14 cellular contexts compared by ENCODE assay signal in the genomic region with DNA sequence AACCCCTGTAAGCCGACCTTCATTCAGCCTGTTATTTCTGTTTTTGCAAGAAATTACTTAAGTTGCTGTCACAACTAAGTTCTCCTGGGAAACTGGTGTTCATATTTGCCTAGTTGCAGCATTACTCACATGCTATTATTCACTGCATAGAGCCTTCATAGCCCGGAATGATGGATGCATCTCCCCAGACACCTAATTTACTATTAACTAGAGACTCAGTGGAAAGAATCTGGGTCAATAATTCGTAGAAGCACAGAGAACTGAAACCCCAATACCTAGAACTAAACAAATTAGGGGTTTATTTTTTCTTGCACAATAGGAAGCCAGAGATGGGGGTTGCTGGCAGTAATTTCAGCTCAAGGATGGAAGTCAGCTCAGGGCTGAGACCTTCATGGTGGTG. TPM values are rescaled to one million over a fixed set of nuclear protein-coding genes. Genes with fewer than 3 reads are reported as not detected.
DNase-seq lines count a peak whose midpoint lies in the region; ATAC-seq and TF ChIP-seq lines count a peak whose summit lies in the region.
"Had no signal": no experiment of that assay in that cellular context is flagged by ENCODE, and none has a peak within 500 bp of the region (broad histone marks: within the 10 kb centered on the region; RNA-seq: fewer than 3 reads in every experiment).

No MANE protein-coding gene starts in this region.

- H2AFZ ChIP-seq in OCI-LY3 (ENCODE audit: low read depth, low read length) = no peak overlapping the region

- in situ Hi-C loops in gastrocnemius medialis (cut with MboI; ENCODE audit: low sequenced_read_pairs in 4 of 4) = no loop called here

- H3K27me3 ChIP-seq in OCI-LY3 (ENCODE audit: low read depth, low read length) (no peaks in the 10 kb centered on the region), stomach (no peaks in the 10 kb centered on the region), gastrocnemius medialis (no peaks in the 10 kb centered on the region)

- H3K9me3 ChIP-seq in OCI-LY3 (ENCODE audit: insufficient read depth, low read length) (no peaks in the 10 kb centered on the region), stomach (no peaks in the 10 kb centered on the region), gastrocnemius medialis (no peaks in the 10 kb centered on the region)
- H3K9me3 ChIP-seq: A549 had no signal

- no peaks in the 10 kb centered on the region for H3K36me3 ChIP-seq in OCI-LY3 (replicated peaks; ENCODE audit: low read depth, low read length)
- no peaks in the 10 kb centered on the region for H3K36me3 ChIP-seq in stomach
- no peaks in the 10 kb centered on the region for H3K36me3 ChIP-seq in gastrocnemius medialis

- H3K4me3 ChIP-seq in OCI-LY3 (ENCODE audit: low read length) (0 out of 2 replicates have a peak overlapping the region, but pooled peaks have one; percentile 7), stomach (no peak overlapping the region), gastrocnemius medialis (no peak overlapping the region)
- H3K4me3 ChIP-seq: A549 had no signal

- TF ChIP-seq CTCF in OCI-LY3 (IDR thresholded peaks at IDR 0.05; ENCODE audit: low read depth, low read length) (no peak), stomach (IDR thresholded peaks at IDR 0.05) (no peak), gastrocnemius medialis (IDR thresholded peaks at IDR 0.05 in 4 of 5, conservative IDR thresholded peaks at IDR 0.05 in 1 of 5) (no peak)

- intact Hi-C loops in stomach (cut with DNase I; ENCODE audit: low total_unique reads) = no loop called here
- intact Hi-C loops in gastrocnemius medialis (cut with DNase I; ENCODE audit: low total_unique reads) = no loop called here

- peak overlapping the region; percentile 42 for H3K4me2 ChIP-seq in OCI-LY3 (ENCODE audit: low read length)
- H3K4me2 ChIP-seq: A549 had no signal

- H3K79me2 ChIP-seq in OCI-LY3 (ENCODE audit: low read length) = no peaks in the 10 kb centered on the region

- TF ChIP-seq POLR2A in stomach (IDR thresholded peaks at IDR 0.05) = no peak
- no peak for TF ChIP-seq POLR2A in gastrocnemius medialis (IDR thresholded peaks at IDR 0.05)

- peaks cover 30% of the 10 kb centered on the region for H3K4me1 ChIP-seq in OCI-LY3 (ENCODE audit: low read length)
- no peaks in the 10 kb centered on the region for H3K4me1 ChIP-seq in stomach
- no peaks in the 10 kb centered on the region for H3K4me1 ChIP-seq in gastrocnemius medialis
- H3K4me1 ChIP-seq: A549 had no signal

- H4K20me1 ChIP-seq in OCI-LY3 (ENCODE audit: insufficient read depth, low read length) = no peaks in the 10 kb centered on the region

- ATAC-seq in GM19463 (IDR thresholded peaks at IDR 0.05; ENCODE audit: unreplicated experiment) (peak; percentile 89), HG02943 (IDR thresholded peaks at IDR 0.05; ENCODE audit: low read depth, unreplicated experiment) (peak; percentile 90), gastrocnemius medialis (no peak)
- ATAC-seq: A549; activated T-cell treated with anti-CD3 and anti-CD28 coated beads, Interleukin-2, amount 50 U/mL, for 72 hours had no signal

- no peak overlapping the region for H3K9ac ChIP-seq in OCI-LY3 (ENCODE audit: low read length)

- H3K27ac ChIP-seq in OCI-LY3 (ENCODE audit: low read length) = no peak overlapping the region
- no peak overlapping the region for H3K27ac ChIP-seq in stomach
- H3K27ac ChIP-seq in gastrocnemius medialis = no peak overlapping the region
- H3K27ac ChIP-seq: A549 had no signal

- peak; percentile 7 for DNase-seq in EH (ENCODE audit: low read depth)
- DNase-seq in stomach = no peak
- DNase-seq in NCI-H2029 (lab: John Stamatoyannopoulos, UW) = no peak
- DNase-seq in middle frontal gyrus (ENCODE audit: extremely low spot score, low spot score) = no peak
- DNase-seq in gastrocnemius medialis = no peak
- DNase-seq: activated T-cell treated with anti-CD3 and anti-CD28 coated beads, Interleukin-2, amount 50 U/mL, for 72 hours; mammary epithelial cell; NCI-H1417 treated with DMSO at 0.1 percent for 48 hours had no signal

- 64 to 83% (median 79%) methylated on average over 3 of the region's 3 CpGs for WGBS in stomach, 5 donors

- TF ChIP-seq EP300 in stomach (IDR thresholded peaks at IDR 0.05) = no peak

RNA-seq across cellular contexts. Expression of gene FAM170A, which starts 45.7 kb away (rescaled TPM):
- total RNA-seq in stomach = not detected
- polyA plus RNA-seq in stomach = under 1 TPM in 1 of 3 donors, not detected in 2; 0.20 TPM
- total RNA-seq in gastrocnemius medialis = not detected
- total RNA-seq: activated T-cell treated with anti-CD3 and anti-CD28 coated beads, Interleukin-2, amount 50 U/mL, for 72 hours; frontal cortex; skeletal muscle tissue had no signal
- polyA plus RNA-seq: A549, mammary epithelial cell had no signal

Comparison
In these comparisons a context has a peak if more than half of its experiments do, and no peak if none do; other contexts are left out.
1. ATAC-seq: peak in GM19463 (single experiment) and HG02943 (single experiment); none in gastrocnemius medialis (0 of 2).